8 cellular contexts compared by ENCODE assay signal in genomic region chr7:7321681-7322080, GRCh38.
DNase-seq lines count a peak whose midpoint lies in the region; ATAC-seq and TF ChIP-seq lines count a peak whose summit lies in the region.

No MANE protein-coding gene starts in this region.

- peak; percentile 91 for ATAC-seq in GM21723 (IDR thresholded peaks at IDR 0.05; ENCODE audit: unreplicated experiment)
- ATAC-seq in aorta (ENCODE audit: low FRiP score), result no peak
- no peak for ATAC-seq in upper lobe of right lung

- no peaks in the 10 kb centered on the region for H3K36me3 ChIP-seq in aorta (ENCODE audit: control insufficient read depth in 1 of 2, insufficient read depth in 2 of 2, low read length in 1 of 2)
- no peaks in the 10 kb centered on the region for H3K36me3 ChIP-seq in upper lobe of right lung

- H3K27ac ChIP-seq in aorta (ENCODE audit: low read depth in 1 of 2, low read length in 2 of 2) (no peak overlapping the region), upper lobe of right lung (no peak overlapping the region)

- intact Hi-C loops in aorta (cut with DNase I) (no loop called here), upper lobe of right lung (cut with DNase I) (no loop called here)

- DNase-seq in GM10266 (ENCODE audit: extremely low spot score) (peak; percentile 33), LNCaP clone FGC (ENCODE audit: low read depth) (peak; percentile 50), iPS-NIHi11 (ENCODE audit: low spot score) (peak; percentile 52), RKO (ENCODE audit: low spot score) (no peak), aorta (no peak), upper lobe of right lung (no peak), T-helper 2 cell (no peak)

- no peaks in the 10 kb centered on the region for H3K27me3 ChIP-seq in aorta (ENCODE audit: control insufficient read depth in 1 of 2, insufficient read depth in 2 of 2, low read length in 1 of 2)
- no peaks in the 10 kb centered on the region for H3K27me3 ChIP-seq in upper lobe of right lung

- no peak overlapping the region for H3K4me3 ChIP-seq in LNCaP clone FGC (ENCODE audit: low read depth, low read length)
- H3K4me3 ChIP-seq in aorta (ENCODE audit: low read length in 2 of 2), result no peak overlapping the region
- H3K4me3 ChIP-seq in upper lobe of right lung, result no peak overlapping the region

- no peaks in the 10 kb centered on the region for H3K4me1 ChIP-seq in aorta (ENCODE audit: control insufficient read depth in 1 of 2, insufficient read depth in 2 of 2, low read length in 2 of 2)
- H3K4me1 ChIP-seq in upper lobe of right lung, result no peaks in the 10 kb centered on the region

- H3K9me3 ChIP-seq in aorta (ENCODE audit: control insufficient read depth, low read length) (no peaks in the 10 kb centered on the region), upper lobe of right lung (no peaks in the 10 kb centered on the region)

- 35 to 37% methylated on average over 5 of the region's 5 CpGs for WGBS in aorta, 2 donors

- TF ChIP-seq CTCF in GM10266 (IDR thresholded peaks at IDR 0.05; ENCODE audit: control insufficient read depth, insufficient read depth, low read depth, missing control alignments), result no peak
- no peak for TF ChIP-seq CTCF in LNCaP clone FGC (IDR thresholded peaks at IDR 0.05; ENCODE audit: control insufficient read depth, extremely low read depth, insufficient read depth)
- no peak for TF ChIP-seq CTCF in upper lobe of right lung (IDR thresholded peaks at IDR 0.05)

Comparison
In these comparisons a context has a peak if more than half of its experiments do, and no peak if none do; other contexts are left out.
1. DNase-seq: peak in GM10266 (single experiment), LNCaP clone FGC (single experiment) and iPS-NIHi11 (single experiment); none in RKO (single experiment), aorta (0 of 2), upper lobe of right lung (single experiment) and T-helper 2 cell (0 of 5).